ENCODE assay signal across 7 cellular contexts in genomic region chr3:33718595-33718907, GRCh38. TPM values are rescaled to one million over a fixed set of nuclear protein-coding genes. Genes with fewer than 3 reads are reported as not detected.
A peak's percentile ranks its signal among the peaks of the same experiment; 100 is the strongest.
DNase-seq lines count a peak whose midpoint lies in the region; ATAC-seq and TF ChIP-seq lines count a peak whose summit lies in the region.

No MANE protein-coding gene starts in this region.

- H3F3A ChIP-seq in PC-3 (ENCODE audit: low read length, unreplicated experiment) = no peaks in the 10 kb centered on the region

- CTCF ChIA-PET in PC-3 (lab: Charles Lee) = no interaction called here

- BruUV-seq in PC-3 (replicated peaks; lab: Mats Ljungman, UMichigan) = TSS peak; percentile 50

- POLR2A ChIA-PET in PC-3 (lab: Charles Lee; ENCODE audit: unreplicated experiment) = no interaction called here

- 1 to 2% methylated on average over 7 of the region's 7 CpGs for WGBS in esophagus, 2 donors

- H3K27me3 ChIP-seq in PC-3 (ENCODE audit: low read length) (no peaks in the 10 kb centered on the region), esophagus (ENCODE audit: control insufficient read depth in 1 of 2, insufficient read depth in 2 of 2, low read length in 2 of 2) (no peaks in the 10 kb centered on the region), parathyroid adenoma (ENCODE audit: control insufficient read depth, insufficient read depth, low read length) (no peaks in the 10 kb centered on the region)

- H3K9ac ChIP-seq in PC-3 (ENCODE audit: low read length) (peak overlapping the region; percentile 93), parathyroid adenoma (no peak overlapping the region)

- peaks cover 12% of the 10 kb centered on the region for H3K4me1 ChIP-seq in PC-3 (ENCODE audit: insufficient read depth, low read length)
- no peaks in the 10 kb centered on the region for H3K4me1 ChIP-seq in esophagus (ENCODE audit: control insufficient read depth in 2 of 2, insufficient read depth in 2 of 2, low read length in 1 of 2)
- peaks cover 5% of the 10 kb centered on the region for H3K4me1 ChIP-seq in parathyroid adenoma

- DNase-seq in PC-3 (no peak), GM19240 (ENCODE audit: insufficient read length, low spot score) (no peak), ecto neural progenitor cell (ENCODE audit: low spot score) (no peak)
- no peak for DNase-seq in activated CD8-positive, alpha-beta memory T cell treated with anti-CD3 and anti-CD28 coated beads, Interleukin-2, amount 50 U/mL, for 48 hours

- H3K79me2 ChIP-seq in PC-3 (ENCODE audit: low read length) = peaks cover 42% of the 10 kb centered on the region
- peaks cover 19% of the 10 kb centered on the region for H3K79me2 ChIP-seq in parathyroid adenoma

- H3K4me3 ChIP-seq in PC-3 (ENCODE audit: low read length) (peak overlapping the region; percentile 98), esophagus (ENCODE audit: low read depth in 1 of 2, low read length in 2 of 2) (peak overlapping the region; percentile 70 to 91), parathyroid adenoma (ENCODE audit: low read depth, low read length) (peak overlapping the region; percentile 68)

- no peaks in the 10 kb centered on the region for H3K36me3 ChIP-seq in PC-3 (ENCODE audit: low read depth, low read length)
- no peaks in the 10 kb centered on the region for H3K36me3 ChIP-seq in esophagus (ENCODE audit: control insufficient read depth in 2 of 2, insufficient read depth in 2 of 2, low read length in 1 of 2)
- no peaks in the 10 kb centered on the region for H3K36me3 ChIP-seq in parathyroid adenoma (ENCODE audit: control insufficient read depth, insufficient read depth, low read length)

- no peaks in the 10 kb centered on the region for H3K9me2 ChIP-seq in PC-3 (replicated peaks; ENCODE audit: low read length)

- intact Hi-C loops in PC-3 (cut with micrococcal nuclease) = loop anchor here (5.0 kb wide), 3 partner anchors 136 to 586 kb away; no protein-coding TSS in a partner anchor

- peak; percentile 3 for ATAC-seq in GM21576 (IDR thresholded peaks at IDR 0.05; ENCODE audit: unreplicated experiment)
- no peak for ATAC-seq in PC-3

- peaks cover 15% of the 10 kb centered on the region; the same call in 1 of the 2 replicates for H4K20me1 ChIP-seq in PC-3 (ENCODE audit: low read length)

- H3K9me3 ChIP-seq in PC-3 (ENCODE audit: low read length) = no peaks in the 10 kb centered on the region
- H3K9me3 ChIP-seq in esophagus (ENCODE audit: control insufficient read depth in 2 of 2, insufficient read depth in 1 of 2, low read depth in 1 of 2, low read length in 1 of 2) = no peaks in the 10 kb centered on the region
- no peaks in the 10 kb centered on the region for H3K9me3 ChIP-seq in parathyroid adenoma (ENCODE audit: control insufficient read depth, low read length)

- H3K27ac ChIP-seq in PC-3 (ENCODE audit: low read length) = no peak overlapping the region
- peak overlapping the region; percentile 95 to 99 for H3K27ac ChIP-seq in esophagus (ENCODE audit: low read depth in 2 of 2, low read length in 1 of 2)
- peak overlapping the region; percentile 89 for H3K27ac ChIP-seq in parathyroid adenoma

- TF ChIP-seq CTCF in PC-3 (conservative IDR thresholded peaks at IDR 0.05; ENCODE audit: low read depth, low read length) = no peak
- no peak for TF ChIP-seq CTCF in parathyroid adenoma (IDR thresholded peaks at IDR 0.05)

- H2AFZ ChIP-seq in PC-3 (ENCODE audit: low read length) = peak overlapping the region; percentile 93
- peak overlapping the region; percentile 97 for H2AFZ ChIP-seq in parathyroid adenoma

- H3K4me2 ChIP-seq in PC-3 (ENCODE audit: low read length) = peak overlapping the region; percentile 94
- peak overlapping the region; percentile 69 for H3K4me2 ChIP-seq in parathyroid adenoma (ENCODE audit: low read length)

RNA-seq across cellular contexts. Expression of gene CLASP2, which starts 0.5 kb away (rescaled TPM):
- total RNA-seq in PC-3 (2014; rRNA removed) = 84.8 and 98.7 TPM in 2 replicates
- 1 to 10 TPM; 7.2 to 8.3 TPM for polyA plus RNA-seq in esophagus
